ENCODE assay signal across 1 cellular context in genomic region chr18:58175122-58175687, GRCh38.
TF ChIP-seq lines count a peak whose summit lies in the region.

No MANE protein-coding gene starts in this region.

TF ChIP-seq in GM12878, 131 proteins besides CTCF, POLR2A, EP300 and RAD21:
- TF ChIP-seq REST (IDR thresholded peaks at IDR 0.05; ENCODE audit: low read depth, low read length) (no peak), SKIL (IDR thresholded peaks at IDR 0.05; ENCODE audit: low read depth, poor library complexity, severe bottlenecking) (no peak), E2F8 (IDR thresholded peaks at IDR 0.05; ENCODE audit: low read depth, partially characterized antibody) (no peak), RB1 (IDR thresholded peaks at IDR 0.05; ENCODE audit: borderline replicate concordance) (no peak), ZZZ3 (IDR thresholded peaks at IDR 0.05; ENCODE audit: control insufficient read depth, insufficient read length, low read depth) (no peak), SUPT20H (IDR thresholded peaks at IDR 0.05; ENCODE audit: borderline replicate concordance, control insufficient read depth, low read depth, low read length) (no peak), EGR1 (IDR thresholded peaks at IDR 0.05; ENCODE audit: borderline replicate concordance in 1 of 2, low read depth in 2 of 2, low read length in 2 of 2) (no peak), CBX3 (IDR thresholded peaks at IDR 0.05; ENCODE audit: borderline replicate concordance, low read depth) (no peak)
